Comparison of ENCODE assay signal across 8 cellular contexts in the genomic region with DNA sequence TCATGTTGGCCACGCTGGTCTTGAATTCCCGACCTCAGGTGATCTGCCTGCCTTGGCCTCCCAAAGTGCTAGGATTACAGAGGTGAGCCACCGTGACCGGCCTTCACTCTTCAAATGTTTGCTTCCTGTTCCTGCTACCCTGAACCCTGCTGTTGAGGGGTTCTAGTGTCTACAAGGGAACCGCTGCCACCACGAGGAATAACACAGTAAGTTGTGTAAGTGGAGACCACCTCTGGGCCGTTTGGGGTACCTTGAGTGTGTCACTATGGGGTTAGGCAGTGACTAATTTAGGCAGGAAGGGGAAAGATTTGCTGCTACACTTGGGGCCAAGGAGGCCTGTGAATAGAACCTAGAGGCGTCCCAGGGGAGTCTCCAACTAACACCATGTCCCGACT. TPM values are rescaled to one million over a fixed set of nuclear protein-coding genes. Genes with fewer than 3 reads are reported as not detected.
A peak's percentile ranks its signal among the peaks of the same experiment; 100 is the strongest.
DNase-seq lines count a peak whose midpoint lies in the region; ATAC-seq and TF ChIP-seq lines count a peak whose summit lies in the region.

No MANE protein-coding gene starts in this region.

- H3K4me3 ChIP-seq in astrocyte of the cerebellum (ENCODE audit: low read depth, low read length) (peak overlapping the region; percentile 40), thoracic aorta (peak overlapping the region; percentile 88)

- POLR2A ChIA-PET in activated CD4-positive, alpha-beta T cell treated with anti-CD3 and anti-CD28 coated beads, Interleukin-2, amount 10 ng/mL, durations not matched to agents 7 days and 5 days (lab: Charles Lee), result no interaction called here

- in situ Hi-C loops in astrocyte of the cerebellum (cut with HindIII; ENCODE audit: low sequenced_read_pairs), result no loop called here

- CTCF ChIA-PET in activated CD4-positive, alpha-beta T cell treated with anti-CD3 and anti-CD28 coated beads, Interleukin-2, amount 10 ng/mL, durations not matched to agents 7 days and 5 days (lab: Charles Lee), result interaction anchor here (1.1 to 1.9 kb wide), 3 partner anchors 9 to 17 kb away, joined by 4 to 5 read pairs (median 4); a partner anchor contains a TSS

- no peaks in the 10 kb centered on the region for H3K9me3 ChIP-seq in thoracic aorta

- H3K4me3 Mint-ChIP-seq in activated CD4-positive, alpha-beta T cell treated with anti-CD3 and anti-CD28 coated beads, Interleukin-2, amount 10 ng/mL, durations not matched to agents 7 days and 5 days, result peak overlapping the region; percentile 95

- no peaks in the 10 kb centered on the region for H3K36me3 ChIP-seq in thoracic aorta

- H3K27me3 Mint-ChIP-seq in activated CD4-positive, alpha-beta T cell treated with anti-CD3 and anti-CD28 coated beads, Interleukin-2, amount 10 ng/mL, durations not matched to agents 7 days and 5 days, result no peaks in the 10 kb centered on the region

- peaks cover 17 to 22% of the 10 kb centered on the region in 2 donors for H3K4me1 ChIP-seq in thoracic aorta (ENCODE audit: control insufficient read depth in 1 of 2, low read depth in 2 of 2)

- H3K36me3 Mint-ChIP-seq in activated CD4-positive, alpha-beta T cell treated with anti-CD3 and anti-CD28 coated beads, Interleukin-2, amount 10 ng/mL, durations not matched to agents 7 days and 5 days (ENCODE audit: low read depth), result peaks cover 5% of the 10 kb centered on the region

- H3K27ac Mint-ChIP-seq in activated CD4-positive, alpha-beta T cell treated with anti-CD3 and anti-CD28 coated beads, Interleukin-2, amount 10 ng/mL, durations not matched to agents 7 days and 5 days, result peak overlapping the region; percentile 97

- H3K27me3 ChIP-seq in thoracic aorta (replicated peaks; ENCODE audit: insufficient read depth), result no peaks in the 10 kb centered on the region

- no peak for TF ChIP-seq CTCF in astrocyte of the cerebellum (IDR thresholded peaks at IDR 0.05; ENCODE audit: low read depth, low read length, missing control alignments)
- TF ChIP-seq CTCF in thoracic aorta (IDR thresholded peaks at IDR 0.05), result no peak

- DNase-seq in activated CD4-positive, alpha-beta T cell treated with anti-CD3 and anti-CD28 coated beads, Interleukin-2, amount 10 ng/mL, durations not matched to agents 7 days and 5 days, result no peak
- no peak for DNase-seq in activated CD4-positive, alpha-beta T cell treated with anti-CD3 and anti-CD28 coated beads, Interleukin-2, amount 50 U/mL, for 4 hours
- DNase-seq in astrocyte of the cerebellum (ENCODE audit: low read depth) (no peak), left kidney (ENCODE audit: low read depth, low spot score) (peak; percentile 52), thoracic aorta (ENCODE audit: low spot score) (no peak), cerebellar cortex (ENCODE audit: low spot score) (no peak), DMS 273 treated with DMSO at 0.1 percent for 48 hours (lab: John Stamatoyannopoulos, UW) (no peak)

- peak overlapping the region; percentile 40 to 97 for H3K27ac ChIP-seq in thoracic aorta

- no peak for ATAC-seq in thoracic aorta (ENCODE audit: insufficient number of reproducible peaks, low FRiP score, low read depth)
- no peak for ATAC-seq in HG02610 (IDR thresholded peaks at IDR 0.05; ENCODE audit: unreplicated experiment)

- H3K9me3 Mint-ChIP-seq in activated CD4-positive, alpha-beta T cell treated with anti-CD3 and anti-CD28 coated beads, Interleukin-2, amount 10 ng/mL, durations not matched to agents 7 days and 5 days, result no peaks in the 10 kb centered on the region

- H3K4me1 Mint-ChIP-seq in activated CD4-positive, alpha-beta T cell treated with anti-CD3 and anti-CD28 coated beads, Interleukin-2, amount 10 ng/mL, durations not matched to agents 7 days and 5 days, result peaks cover 30% of the 10 kb centered on the region

RNA-seq across cellular contexts. Expression of a gene that starts 2.2 kb away (rescaled TPM):
- 100 to 1,000 TPM; 107 to 122 TPM for total RNA-seq in activated CD4-positive, alpha-beta T cell treated with anti-CD3 and anti-CD28 coated beads, Interleukin-2, amount 10 ng/mL, durations not matched to agents 7 days and 5 days
- total RNA-seq in thoracic aorta, result 100 to 1,000 TPM; 151 to 300 TPM

RNA-seq across cellular contexts. Expression of a gene that starts 16.5 kb away (rescaled TPM):
- total RNA-seq in activated CD4-positive, alpha-beta T cell treated with anti-CD3 and anti-CD28 coated beads, Interleukin-2, amount 10 ng/mL, durations not matched to agents 7 days and 5 days, result under 1 TPM; 0.40 to 0.45 TPM
- total RNA-seq in thoracic aorta, result not detected

RNA-seq across cellular contexts. Expression of a gene that starts 41.4 kb away (rescaled TPM):
- not detected for total RNA-seq in activated CD4-positive, alpha-beta T cell treated with anti-CD3 and anti-CD28 coated beads, Interleukin-2, amount 10 ng/mL, durations not matched to agents 7 days and 5 days
- 1 to 10 TPM; 1.4 to 3.1 TPM for total RNA-seq in thoracic aorta

RNA-seq across cellular contexts. Expression of a gene that starts 43.6 kb away (rescaled TPM):
- total RNA-seq in activated CD4-positive, alpha-beta T cell treated with anti-CD3 and anti-CD28 coated beads, Interleukin-2, amount 10 ng/mL, durations not matched to agents 7 days and 5 days, result not detected
- total RNA-seq in thoracic aorta, result not detected
